Comparison of ENCODE assay signal across 19 cellular contexts in genomic region chr12:124855275-124855957, GRCh38. TPM values are rescaled to one million over a fixed set of nuclear protein-coding genes. Genes with fewer than 3 reads are reported as not detected.
A peak's percentile ranks its signal among the peaks of the same experiment; 100 is the strongest.
DNase-seq lines count a peak whose midpoint lies in the region; ATAC-seq and TF ChIP-seq lines count a peak whose summit lies in the region.
"Had no signal": no experiment of that assay in that cellular context is flagged by ENCODE, and none has a peak within 500 bp of the region (broad histone marks: within the 10 kb centered on the region; RNA-seq: fewer than 3 reads in every experiment).

No MANE protein-coding gene starts in this region.

- TF ChIP-seq POLR2A in suprapubic skin (IDR thresholded peaks at IDR 0.05), result no peak

- H3K4me1 ChIP-seq in suprapubic skin, result peaks cover 28% of the 10 kb centered on the region
- peaks cover 6% of the 10 kb centered on the region for H3K4me1 ChIP-seq in mucosa of descending colon (ENCODE audit: low read depth)
- H3K4me1 ChIP-seq: HAP-1 had no signal

- TF ChIP-seq CTCF in nephron progenitor cell (IDR thresholded peaks at IDR 0.05), result no peak
- TF ChIP-seq CTCF in suprapubic skin (IDR thresholded peaks at IDR 0.05), result no peak
- TF ChIP-seq CTCF in mucosa of descending colon (IDR thresholded peaks at IDR 0.05), result no peak

- ATAC-seq in T-helper 17 cell (no peak), mucosa of descending colon (no peak)
- ATAC-seq: gastroesophageal sphincter had no signal

- H3K36me3 ChIP-seq in suprapubic skin (no peaks in the 10 kb centered on the region), mucosa of descending colon (ENCODE audit: low read depth) (no peaks in the 10 kb centered on the region)
- H3K36me3 ChIP-seq: gastroesophageal sphincter, Peyer's patch had no signal

- H3K4me1 Mint-ChIP-seq in T-helper 17 cell (peaks cover 18% of the 10 kb centered on the region), nephron progenitor cell (peaks cover 53% of the 10 kb centered on the region)
- H3K4me1 Mint-ChIP-seq in dendritic cell treated with granulocyte-macrophage colony-stimulating factor and Interleukin-4, amounts not matched to agents 40 ng/mL and 50 ng/mL, for 4 days (ENCODE audit: low read depth), result peaks cover 83% of the 10 kb centered on the region

- peak overlapping the region; percentile 32 for H3K27ac Mint-ChIP-seq in T-helper 17 cell
- peak overlapping the region; percentile 91 for H3K27ac Mint-ChIP-seq in dendritic cell treated with granulocyte-macrophage colony-stimulating factor and Interleukin-4, amounts not matched to agents 40 ng/mL and 50 ng/mL, for 4 days
- H3K27ac Mint-ChIP-seq in nephron progenitor cell, result peak overlapping the region; percentile 27
- H3K27ac Mint-ChIP-seq: activated CD4-positive, alpha-beta memory T cell treated with anti-CD3 and anti-CD28 coated beads for 36 hours had no signal

- H3K9me3 Mint-ChIP-seq in dendritic cell treated with granulocyte-macrophage colony-stimulating factor and Interleukin-4, amounts not matched to agents 40 ng/mL and 50 ng/mL, for 4 days, result no peaks in the 10 kb centered on the region
- H3K9me3 Mint-ChIP-seq in nephron progenitor cell, result no peaks in the 10 kb centered on the region
- H3K9me3 Mint-ChIP-seq: activated CD4-positive, alpha-beta memory T cell treated with anti-CD3 and anti-CD28 coated beads for 36 hours; neural crest cell had no signal

- H3K4me3 ChIP-seq in suprapubic skin (no peak overlapping the region), mucosa of descending colon (no peak overlapping the region)
- H3K4me3 ChIP-seq: gastroesophageal sphincter, HAP-1, Peyer's patch, SK-N-MC had no signal

- WGBS in suprapubic skin, result 84% methylated on average over 15 of the region's 15 CpGs

- H3K4me3 Mint-ChIP-seq in T-helper 17 cell (no peak overlapping the region), nephron progenitor cell (no peak overlapping the region)
- H3K4me3 Mint-ChIP-seq in dendritic cell treated with granulocyte-macrophage colony-stimulating factor and Interleukin-4, amounts not matched to agents 40 ng/mL and 50 ng/mL, for 4 days, result peak overlapping the region; percentile 22
- H3K4me3 Mint-ChIP-seq: activated CD4-positive, alpha-beta memory T cell treated with anti-CD3 and anti-CD28 coated beads for 36 hours; neural crest cell had no signal

- no peak for DNase-seq in T-helper 17 cell
- no peak for DNase-seq in nephron progenitor cell
- no peak for DNase-seq in suprapubic skin (ENCODE audit: low spot score in 2 of 2)
- DNase-seq in NCI-H1417 treated with DMSO at 0.1 percent for 48 hours (lab: John Stamatoyannopoulos, UW), result no peak
- no peak for DNase-seq in mucosa of descending colon
- no peak for DNase-seq in SIG-M5 (lab: John Stamatoyannopoulos, UW)
- DNase-seq: activated CD4-positive, alpha-beta memory T cell treated with anti-CD3 and anti-CD28 coated beads for 36 hours; activated gamma-delta T cell treated with Interleukin-2 at 50 U/mL for 16 hours; activated T-cell treated with anti-CD3 and anti-CD28 coated beads for 4 hours; COR-L47; NCI-H1105 treated with DMSO at 0.1 percent for 48 hours; NCI-H2081 treated with DMSO at 0.1 percent for 48 hours; NCI-H510A; Peyer's patch had no signal

- H3K36me3 Mint-ChIP-seq in T-helper 17 cell (ENCODE audit: low read depth), result peaks cover 6% of the 10 kb centered on the region
- peaks cover 100% of the 10 kb centered on the region for H3K36me3 Mint-ChIP-seq in dendritic cell treated with granulocyte-macrophage colony-stimulating factor and Interleukin-4, amounts not matched to agents 40 ng/mL and 50 ng/mL, for 4 days (ENCODE audit: low read depth)
- H3K36me3 Mint-ChIP-seq in nephron progenitor cell (ENCODE audit: low read depth), result no peaks in the 10 kb centered on the region
- H3K36me3 Mint-ChIP-seq: activated CD4-positive, alpha-beta memory T cell treated with anti-CD3 and anti-CD28 coated beads for 36 hours had no signal

- H3K27me3 ChIP-seq in suprapubic skin, result no peaks in the 10 kb centered on the region
- H3K27me3 ChIP-seq: gastroesophageal sphincter, Peyer's patch had no signal

- H3K27ac ChIP-seq in suprapubic skin, result peak overlapping the region; percentile 21
- H3K27ac ChIP-seq: SK-N-MC had no signal

- intact Hi-C loops in dendritic cell treated with granulocyte-macrophage colony-stimulating factor and Interleukin-4, amounts not matched to agents 40 ng/mL and 50 ng/mL, for 4 days (cut with micrococcal nuclease), result no loop called here
- intact Hi-C loops in mucosa of descending colon (cut with DNase I, micrococcal nuclease), result no loop called here

- TF ChIP-seq EP300 in suprapubic skin (IDR thresholded peaks at IDR 0.05), result no peak

- H3K9me3 ChIP-seq in T-helper 17 cell (ENCODE audit: control insufficient read depth, low read length, poor library complexity, severe bottlenecking), result no peaks in the 10 kb centered on the region
- no peaks in the 10 kb centered on the region for H3K9me3 ChIP-seq in suprapubic skin
- no peaks in the 10 kb centered on the region for H3K9me3 ChIP-seq in mucosa of descending colon
- H3K9me3 ChIP-seq: gastroesophageal sphincter, HAP-1, Peyer's patch had no signal

- H3K27me3 Mint-ChIP-seq in T-helper 17 cell, result peaks cover 10% of the 10 kb centered on the region
- H3K27me3 Mint-ChIP-seq in dendritic cell treated with granulocyte-macrophage colony-stimulating factor and Interleukin-4, amounts not matched to agents 40 ng/mL and 50 ng/mL, for 4 days, result no peaks in the 10 kb centered on the region
- H3K27me3 Mint-ChIP-seq in nephron progenitor cell (ENCODE audit: low read depth, poor library complexity), result peaks cover 5% of the 10 kb centered on the region
- H3K27me3 Mint-ChIP-seq: activated CD4-positive, alpha-beta memory T cell treated with anti-CD3 and anti-CD28 coated beads for 36 hours had no signal

RNA-seq across cellular contexts. Expression of gene SCARB1, which starts 8.2 kb away (rescaled TPM):
- 1 to 10 TPM; 1.3 to 1.7 TPM for total RNA-seq in T-helper 17 cell
- total RNA-seq in suprapubic skin, result 10 to 100 TPM; 25.6 to 38.1 (median 29.0) TPM
- total RNA-seq in mucosa of descending colon, result 10 to 100 TPM; 23.0 to 55.1 (median 31.2) TPM

RNA-seq across cellular contexts. Expression of gene UBC, which starts 59.0 kb away (rescaled TPM):
- total RNA-seq in T-helper 17 cell, result 1,000 to 10,000 TPM; 1,335 to 1,398 TPM
- 1,000 to 10,000 TPM; 1,287 to 1,717 (median 1,373) TPM for total RNA-seq in suprapubic skin
- 1,000 to 10,000 TPM; 1,242 to 1,563 (median 1,498) TPM for total RNA-seq in mucosa of descending colon

Comparison
In these comparisons a context has a peak if more than half of its experiments do, and no peak if none do; other contexts are left out.
1. H3K27ac Mint-ChIP-seq: peak in every context shown above with its lines; median percentile 91 in dendritic cell treated with granulocyte-macrophage colony-stimulating factor and Interleukin-4, amounts not matched to agents 40 ng/mL and 50 ng/mL, for 4 days; 32 in T-helper 17 cell; 27 in nephron progenitor cell.
2. RNA of gene SCARB1, which starts 8.2 kb away (total RNA-seq): 23.0 to 55.1 TPM in mucosa of descending colon and 25.6 to 38.1 TPM in suprapubic skin; 1.3 to 1.7 TPM in T-helper 17 cell; every median in the first group is over 4 times any median in the second.